In genomic region chr4:8123389-8123788, GRCh38 we compare ENCODE assay signal across 16 cellular contexts. TPM values are rescaled to one million over a fixed set of nuclear protein-coding genes. Genes with fewer than 3 reads are reported as not detected.
DNase-seq lines count a peak whose midpoint lies in the region; ATAC-seq and TF ChIP-seq lines count a peak whose summit lies in the region.
"Had no signal": no experiment of that assay in that cellular context is flagged by ENCODE, and none has a peak within 500 bp of the region (broad histone marks: within the 10 kb centered on the region; RNA-seq: fewer than 3 reads in every experiment).

No MANE protein-coding gene starts in this region.

- H3K4me1 ChIP-seq in SJCRH30 = peaks cover 18% of the 10 kb centered on the region
- peaks cover 3% of the 10 kb centered on the region for H3K4me1 ChIP-seq in right cardiac atrium (ENCODE audit: control insufficient read depth, insufficient read depth, low read length)
- H3K4me1 ChIP-seq in gastrocnemius medialis = peaks cover 73 to 74% of the 10 kb centered on the region in 2 donors

- no peak overlapping the region for H3K4me3 ChIP-seq in SJCRH30
- no peak overlapping the region for H3K4me3 ChIP-seq in right cardiac atrium (ENCODE audit: low read length)
- peak overlapping the region; percentile 44 to 78 (median 56) for H3K4me3 ChIP-seq in gastrocnemius medialis
- H3K4me3 ChIP-seq: hepatocyte had no signal

- no peaks in the 10 kb centered on the region for H3K36me3 ChIP-seq in SJCRH30
- peaks cover 0 to 14% of the 10 kb centered on the region in 2 donors for H3K36me3 ChIP-seq in gastrocnemius medialis

- H3K27me3 ChIP-seq in SJCRH30 (peaks cover 9% of the 10 kb centered on the region), right cardiac atrium (ENCODE audit: control insufficient read depth, insufficient read depth) (no peaks in the 10 kb centered on the region), gastrocnemius medialis (no peaks in the 10 kb centered on the region)
- H3K27me3 ChIP-seq: hepatocyte had no signal

- ATAC-seq in right cardiac atrium (peak; percentile 27 to 54), gastrocnemius medialis (no peak)

- no peak for TF ChIP-seq CTCF in gastrocnemius medialis (IDR thresholded peaks at IDR 0.05 in 4 of 5, conservative IDR thresholded peaks at IDR 0.05 in 1 of 5)

- H3K9me3 ChIP-seq in SJCRH30 (replicated peaks) (no peaks in the 10 kb centered on the region), right cardiac atrium (ENCODE audit: control insufficient read depth, low read length) (no peaks in the 10 kb centered on the region), gastrocnemius medialis (no peaks in the 10 kb centered on the region)

- in situ Hi-C loops in gastrocnemius medialis (cut with MboI; ENCODE audit: low sequenced_read_pairs in 4 of 4) = no loop called here

- intact Hi-C loops in right cardiac atrium (cut with DNase I) (no loop called here), gastrocnemius medialis (cut with DNase I; ENCODE audit: low total_unique reads) (no loop called here)

- DNase-seq in H4 (ENCODE audit: low spot score) (peak; percentile 35), SJCRH30 (peak; percentile 56 to 64), right cardiac atrium (peak in 2 of 3 donors; percentile 73 to 74), gastrocnemius medialis (no peak), retina (no peak), Ammon's horn (ENCODE audit: low spot score) (no peak), NCI-H69 (lab: John Stamatoyannopoulos, UW) (no peak), activated gamma-delta T cell treated with Interleukin-2 at 50 U/mL for 16 hours (no peak)
- DNase-seq: activated gamma-delta T cell; amygdala; Kasumi-1; NCI-H1417; NCI-H774; nucleus accumbens; stimulated activated CD4-positive, alpha-beta T cell treated with anti-CD3 and anti-CD28 coated beads, Interleukin-4, amount 100 ng/mL, for 1 hour had no signal

- WGBS in right cardiac atrium = 37% methylated on average over 8 of the region's 8 CpGs

- H3K27ac ChIP-seq in SJCRH30 (no peak overlapping the region), right cardiac atrium (ENCODE audit: low read length) (no peak overlapping the region), gastrocnemius medialis (peak overlapping the region; percentile 93 to 100 (median 98))
- H3K27ac ChIP-seq: hepatocyte had no signal

- peak; percentile 16 to 37 for TF ChIP-seq POLR2A in gastrocnemius medialis (IDR thresholded peaks at IDR 0.05)

RNA-seq across cellular contexts. Expression of gene ABLIM2, which starts 35.2 kb away (rescaled TPM):
- 0.29 and 0.43 TPM in 2 replicates for total RNA-seq in H4 (2014; rRNA removed; shearing (Covaris generic))
- total RNA-seq in SJCRH30 (2014; rRNA removed; shearing (Covaris generic)) = 0.12 and 0.20 TPM in 2 replicates
- total RNA-seq in right cardiac atrium (10 to 100 TPM in 2 of 4 donors, 1 to 10 TPM in 2; 6.2 to 17.4 (median 9.6) TPM), gastrocnemius medialis (100 to 1,000 TPM; 177 to 281 (median 244) TPM)
- polyA plus RNA-seq in right cardiac atrium = 4.2 TPM

Comparison
In these comparisons a context has a peak if more than half of its experiments do, and no peak if none do; other contexts are left out.
1. DNase-seq: peak in H4 (single experiment), SJCRH30 (2 of 2) and right cardiac atrium (2 of 3); none in gastrocnemius medialis (0 of 2), retina (single experiment), Ammon's horn (single experiment), NCI-H69 (single experiment) and activated gamma-delta T cell treated with Interleukin-2 at 50 U/mL for 16 hours (single experiment).
2. H3K27ac ChIP-seq: peak in gastrocnemius medialis (4 of 4); none in SJCRH30 (single experiment) and right cardiac atrium (single experiment).
3. H3K4me3 ChIP-seq: peak in gastrocnemius medialis (4 of 4); none in SJCRH30 (single experiment) and right cardiac atrium (single experiment).
4. ATAC-seq: peak in right cardiac atrium (2 of 2); none in gastrocnemius medialis (0 of 2).
5. RNA of gene ABLIM2, which starts 35.2 kb away (total RNA-seq): 177 to 281 TPM in gastrocnemius medialis; 6.2 to 17.4 TPM in right cardiac atrium, 0.29 to 0.43 TPM in H4 and 0.12 to 0.20 TPM in SJCRH30; every median in the first group is over 4 times any median in the second.